In genomic region chr6:68697394-68697793, GRCh38 we compare ENCODE assay signal across 22 cellular contexts.
"Had no signal": no experiment of that assay in that cellular context is flagged by ENCODE, and none has a peak within 500 bp of the region (broad histone marks: within the 10 kb centered on the region; RNA-seq: fewer than 3 reads in every experiment).

No MANE protein-coding gene starts in this region.

- H3K27ac ChIP-seq: coronary artery, esophagus muscularis mucosa, foreskin keratinocyte, gastroesophageal sphincter, heart left ventricle, hepatocyte, left ventricle myocardium inferior, lower lobe of right lung had no signal

- H2AFZ ChIP-seq: hepatocyte had no signal

- H3K9me3 ChIP-seq: esophagus muscularis mucosa, gastroesophageal sphincter, heart left ventricle, left ventricle myocardium inferior, lower lobe of right lung, mucosa of descending colon had no signal

- H3K36me3 ChIP-seq: esophagus muscularis mucosa, gastroesophageal sphincter, heart left ventricle, left ventricle myocardium inferior, lower lobe of right lung had no signal

- H3K4me3 ChIP-seq: coronary artery, dorsolateral prefrontal cortex, esophagus muscularis mucosa, gastroesophageal sphincter, heart left ventricle, hepatocyte, left ventricle myocardium inferior, lower lobe of right lung, mucosa of descending colon had no signal

- H3K4me2 ChIP-seq: hepatocyte had no signal

- H3K79me2 ChIP-seq: hepatocyte had no signal

- H3K27me3 ChIP-seq: dorsolateral prefrontal cortex, esophagus muscularis mucosa, foreskin keratinocyte, gastroesophageal sphincter, heart left ventricle, hepatocyte had no signal

- DNase-seq: dermis blood vessel endothelial cell; dorsolateral prefrontal cortex; effector CD4-positive, alpha-beta T cell; effector memory CD4-positive, alpha-beta T cell; foreskin keratinocyte; heart left ventricle; hypothalamus; immature natural killer cell; islet precursor cell; kidney; kidney glomerular epithelial cell; left colon; left ventricle myocardium inferior; lower lobe of right lung; mesenchymal stem cell; mucosa of descending colon; naive B cell; naive thymus-derived CD8-positive, alpha-beta T cell had no signal

- H3K4me1 ChIP-seq: esophagus muscularis mucosa, foreskin keratinocyte, gastroesophageal sphincter, heart left ventricle, lower lobe of right lung had no signal
